In genomic region chr14:69658664-69659261, GRCh38 we compare ENCODE assay signal across 1 cellular context.
TF ChIP-seq lines count a peak whose summit lies in the region.

No MANE protein-coding gene starts in this region.

TF ChIP-seq in IMR-90, 13 proteins besides CTCF, POLR2A, EP300 and RAD21 (continued from another document):
- TF ChIP-seq CEBPB (IDR thresholded peaks at IDR 0.05; ENCODE audit: low read depth, low read length) (no peak), ELK1 (IDR thresholded peaks at IDR 0.05; ENCODE audit: borderline replicate concordance, low read depth, low read length) (no peak), FOS (IDR thresholded peaks at IDR 0.05; ENCODE audit: low read depth, low read length) (no peak), MAZ (IDR thresholded peaks at IDR 0.05; ENCODE audit: borderline replicate concordance, low read depth, low read length) (no peak)
